In genomic region chr1:232767381-232768074, GRCh38 we compare ENCODE assay signal across 10 cellular contexts. TPM values are rescaled to one million over a fixed set of nuclear protein-coding genes. Genes with fewer than 3 reads are reported as not detected.
DNase-seq lines count a peak whose midpoint lies in the region; ATAC-seq and TF ChIP-seq lines count a peak whose summit lies in the region.
"Had no signal": no experiment of that assay in that cellular context is flagged by ENCODE, and none has a peak within 500 bp of the region (broad histone marks: within the 10 kb centered on the region; RNA-seq: fewer than 3 reads in every experiment).

No MANE protein-coding gene starts in this region.

- DNase-seq in CD14-positive monocyte (ENCODE audit: low spot score): peak; percentile 70
- peak; percentile 77 for DNase-seq in MG63
- peak; percentile 100 for DNase-seq in MCF 10A (ENCODE audit: unreplicated experiment)
- no peak for DNase-seq in NCI-H2107 (lab: John Stamatoyannopoulos, UW)
- no peak for DNase-seq in endodermal cell
- no peak for DNase-seq in amygdala (lab: John Stamatoyannopoulos, UW)
- DNase-seq: activated naive CD8-positive, alpha-beta T cell treated with anti-CD3 and anti-CD28 coated beads, Interleukin-2, amount 10 ng/mL, durations not matched to agents 7 days and 5 days; NCI-H1930 had no signal

- peak overlapping the region; percentile 82 to 92 for H3K27ac ChIP-seq in mucosa of rectum (ENCODE audit: low read depth in 2 of 2, low read length in 2 of 2)
- no peak overlapping the region for H3K27ac ChIP-seq in endodermal cell (ENCODE audit: low read depth, low read length)

- no peaks in the 10 kb centered on the region for H3K27me3 ChIP-seq in MG63
- H3K27me3 ChIP-seq in mucosa of rectum (ENCODE audit: control insufficient read depth in 2 of 2, insufficient read depth in 2 of 2, low read length in 2 of 2): no peaks in the 10 kb centered on the region
- H3K27me3 ChIP-seq in endodermal cell (ENCODE audit: control insufficient read depth, insufficient read depth, low read length, poor library complexity, severe bottlenecking): no peaks in the 10 kb centered on the region

- CTCF ChIA-PET in MCF 10A (lab: Yijun Ruan, JAX): interaction anchor here (0.9 to 1.4 kb wide), 4 partner anchors 46 to 902 kb away, joined by 3 to 8 read pairs (median 6); no protein-coding TSS in a partner anchor

- H3K9me3 Mint-ChIP-seq in CD14-positive monocyte (peaks cover 6 to 13% (median 9%) of the 10 kb centered on the region in 7 donors), MCF 10A (ENCODE audit: unreplicated experiment) (peaks cover 12% of the 10 kb centered on the region), endodermal cell (peaks cover 17% of the 10 kb centered on the region)

- TF ChIP-seq CTCF in CD14-positive monocyte (IDR thresholded peaks at IDR 0.05): no peak
- no peak for TF ChIP-seq CTCF in MCF 10A (IDR thresholded peaks at IDR 0.05; ENCODE audit: unreplicated experiment)
- TF ChIP-seq CTCF in endodermal cell (conservative IDR thresholded peaks at IDR 0.05): no peak

- POLR2A ChIA-PET in MCF 10A (lab: Yijun Ruan, JAX): interaction anchor here (0.6 to 5.2 kb wide), 34 partner anchors 8 to 1964 kb away, joined by 3 to 98 read pairs (median 4); partner anchors contain the start of gene SIPA1L2

- H3K27me3 Mint-ChIP-seq in CD14-positive monocyte (ENCODE audit: low read depth in 3 of 3) (no peaks in the 10 kb centered on the region), MCF 10A (ENCODE audit: insufficient read depth, unreplicated experiment) (no peaks in the 10 kb centered on the region), endodermal cell (ENCODE audit: insufficient read depth) (no peaks in the 10 kb centered on the region)

- ATAC-seq in GM18907 (IDR thresholded peaks at IDR 0.05; ENCODE audit: unreplicated experiment): no peak

- no peaks in the 10 kb centered on the region for H3K36me3 ChIP-seq in MG63
- H3K36me3 ChIP-seq in mucosa of rectum (ENCODE audit: control insufficient read depth in 2 of 2, insufficient read depth in 2 of 2, low read length in 2 of 2): no peaks in the 10 kb centered on the region
- no peaks in the 10 kb centered on the region for H3K36me3 ChIP-seq in endodermal cell (ENCODE audit: control insufficient read depth, insufficient read depth, low read length)

- 92 to 93% methylated on average over 9 to 12 of the region's 12 CpGs for WGBS in endodermal cell (ENCODE audit: insufficient coverage in 1 of 2, insufficient read length in 1 of 2), 2 experiments

- H3K4me1 Mint-ChIP-seq in CD14-positive monocyte (peaks cover 48% of the 10 kb centered on the region), MCF 10A (ENCODE audit: insufficient read depth, unreplicated experiment) (peaks cover 19% of the 10 kb centered on the region), endodermal cell (peaks cover 24% of the 10 kb centered on the region)

- H3K9me3 ChIP-seq in MG63: peaks cover 17% of the 10 kb centered on the region
- peaks cover 3 to 4% of the 10 kb centered on the region in 2 donors for H3K9me3 ChIP-seq in mucosa of rectum (ENCODE audit: control insufficient read depth in 2 of 2, low read length in 2 of 2)
- H3K9me3 ChIP-seq in endodermal cell (ENCODE audit: control insufficient read depth, low read length): peaks cover 19% of the 10 kb centered on the region

- H3K4me3 ChIP-seq in MG63 (no peak overlapping the region), mucosa of rectum (ENCODE audit: low read length in 2 of 2) (no peak overlapping the region), endodermal cell (ENCODE audit: low read length) (no peak overlapping the region)

- H3K4me3 Mint-ChIP-seq in CD14-positive monocyte: peak overlapping the region in 1 of 2 donors; percentile 68
- peak overlapping the region; percentile 11 for H3K4me3 Mint-ChIP-seq in MCF 10A (ENCODE audit: unreplicated experiment)
- no peak overlapping the region for H3K4me3 Mint-ChIP-seq in endodermal cell
- H3K4me3 Mint-ChIP-seq: activated naive CD8-positive, alpha-beta T cell treated with anti-CD3 and anti-CD28 coated beads, Interleukin-2, amount 10 ng/mL, durations not matched to agents 7 days and 5 days had no signal

- peak overlapping the region in 1 of 2 donors; percentile 56 for H3K9ac ChIP-seq in mucosa of rectum (ENCODE audit: low read depth in 1 of 2, low read length in 2 of 2)
- H3K9ac ChIP-seq in endodermal cell (ENCODE audit: extremely low read depth, low read length, poor library complexity, severe bottlenecking): no peak overlapping the region

- H3K4me1 ChIP-seq in mucosa of rectum (ENCODE audit: control insufficient read depth in 2 of 2, insufficient read depth in 2 of 2, low read length in 2 of 2) (peaks cover 24 to 37% of the 10 kb centered on the region in 2 donors), endodermal cell (ENCODE audit: control insufficient read depth, insufficient read depth, low read length) (no peaks in the 10 kb centered on the region)

- H3K36me3 Mint-ChIP-seq in CD14-positive monocyte (peaks cover 0 to 3% of the 10 kb centered on the region in 2 donors), MCF 10A (ENCODE audit: insufficient read depth, unreplicated experiment) (peaks cover 6% of the 10 kb centered on the region), endodermal cell (ENCODE audit: low read depth) (no peaks in the 10 kb centered on the region)
- H3K36me3 Mint-ChIP-seq: activated naive CD8-positive, alpha-beta T cell treated with anti-CD3 and anti-CD28 coated beads, Interleukin-2, amount 10 ng/mL, durations not matched to agents 7 days and 5 days had no signal

- intact Hi-C loops in CD14-positive monocyte (cut with micrococcal nuclease): loop anchor here in 1 of 2 donors (5.0 kb wide), 1 partner anchor 55 kb away; no protein-coding TSS in a partner anchor
- intact Hi-C loops in MCF 10A (cut with micrococcal nuclease): loop anchor here (1.0 kb wide), 2 partner anchors 58 to 62 kb away; no protein-coding TSS in a partner anchor

- H3K27ac Mint-ChIP-seq in CD14-positive monocyte (peak overlapping the region; percentile 72 to 90 (median 88)), MCF 10A (ENCODE audit: low read depth, unreplicated experiment) (peak overlapping the region; percentile 43), endodermal cell (no peak overlapping the region)
- H3K27ac Mint-ChIP-seq: activated naive CD8-positive, alpha-beta T cell treated with anti-CD3 and anti-CD28 coated beads, Interleukin-2, amount 10 ng/mL, durations not matched to agents 7 days and 5 days had no signal

- BruUV-seq in MCF 10A (replicated peaks; lab: Mats Ljungman, UMichigan): no TSS peak

RNA-seq across cellular contexts. Expression of gene MAP10, which starts 37.7 kb away (rescaled TPM):
- 1 to 10 TPM; 1.1 to 2.3 TPM for polyA plus RNA-seq in CD14-positive monocyte
- total RNA-seq in MG63 (2014; rRNA removed; shearing (Covaris generic); ENCODE audit: low replicate concordance): 1.9 and 3.2 TPM in 2 replicates
- total RNA-seq in MCF 10A (2022): not detected in 2 replicates
- 1 to 10 TPM; 2.9 to 3.9 TPM for total RNA-seq in endodermal cell
- polyA plus RNA-seq in endodermal cell (2013, experiment 1 of 2): 3.1 TPM
- polyA plus RNA-seq in endodermal cell (2013, experiment 2 of 2): 3.3 TPM

Comparison
In these comparisons a context has a peak if more than half of its experiments do, and no peak if none do; other contexts are left out.
1. DNase-seq: peak in CD14-positive monocyte (single experiment), MG63 (single experiment) and MCF 10A (single experiment); none in NCI-H2107 (single experiment), endodermal cell (single experiment) and amygdala (0 of 56).